In genomic region chr13:48233097-48233885, GRCh38 we compare ENCODE assay signal across 8 cellular contexts. TPM values are rescaled to one million over a fixed set of nuclear protein-coding genes. Genes with fewer than 3 reads are reported as not detected.
DNase-seq lines count a peak whose midpoint lies in the region; ATAC-seq and TF ChIP-seq lines count a peak whose summit lies in the region.

ITM2B (plus strand) TSS chr13:48233206; CDS start chr13:48233361, 155 bp downstream.

- H3K4me3 ChIP-seq in NT2/D1 (ENCODE audit: insufficient read length, low read depth) (peak within 1 kb of the TSS; percentile 94), epithelial cell of esophagus (ENCODE audit: low read length) (peak within 1 kb of the TSS; percentile 100), mucosa of descending colon (peak within 1 kb of the TSS; percentile 98)

- H3K4me1 ChIP-seq in NT2/D1 (ENCODE audit: insufficient read depth, insufficient read length) (no peaks in the 10 kb centered on the region), mucosa of descending colon (ENCODE audit: low read depth) (peaks cover 29% of the 10 kb centered on the region)

- H3K9ac ChIP-seq in NT2/D1 (ENCODE audit: insufficient read length, low read depth) = peak within 1 kb of the TSS; percentile 96

- H3K36me3 ChIP-seq in NT2/D1 (ENCODE audit: insufficient read depth, insufficient read length, low read length) = peaks cover 21% of the 10 kb centered on the region
- no peaks in the 10 kb centered on the region for H3K36me3 ChIP-seq in mucosa of descending colon (ENCODE audit: low read depth)

- H3K27me3 ChIP-seq in NT2/D1 (ENCODE audit: insufficient read depth, insufficient read length) = peaks cover 3% of the 10 kb centered on the region

- H3K9me3 ChIP-seq in NT2/D1 (ENCODE audit: insufficient read depth, low read length) = no peaks in the 10 kb centered on the region
- no peaks in the 10 kb centered on the region for H3K9me3 ChIP-seq in mucosa of descending colon

- peak; percentile 69 for ATAC-seq in GM19023 (IDR thresholded peaks at IDR 0.05; ENCODE audit: unreplicated experiment)
- ATAC-seq in HG03280 (IDR thresholded peaks at IDR 0.05; ENCODE audit: unreplicated experiment) = peak; percentile 52
- peak; percentile 94 for ATAC-seq in mucosa of descending colon

- TF ChIP-seq CTCF in epithelial cell of esophagus (IDR thresholded peaks at IDR 0.05; ENCODE audit: insufficient read depth, low read depth, low read length, missing control alignments) (no peak), mucosa of descending colon (IDR thresholded peaks at IDR 0.05) (no peak)

- intact Hi-C loops in mucosa of descending colon (cut with DNase I, micrococcal nuclease) = no loop called here

- DNase-seq in Ammon's horn (ENCODE audit: low spot score) (peak; percentile 88), NT2/D1 (ENCODE audit: low read depth, low spot score) (peak; percentile 38), activated T-cell treated with anti-CD3 and anti-CD28 coated beads for 24 hours (ENCODE audit: low read depth) (peak; percentile 51), epithelial cell of esophagus (ENCODE audit: low read depth) (peak; percentile 74), mucosa of descending colon (peak; percentile 84 to 91 (median 89))
- DNase-seq in stimulated activated CD8-positive, alpha-beta memory T cell treated with anti-CD3 and anti-CD28 coated beads, Interleukin-7, amount 100 ng/mL, for 1 hour (ENCODE audit: low read depth in 2 of 2) = peak; percentile 30 to 38

RNA-seq across cellular contexts. Expression of gene ITM2B, which starts in this region (rescaled TPM):
- 100 to 1,000 TPM; 418 to 517 (median 511) TPM for total RNA-seq in mucosa of descending colon

Comparison
In these comparisons a context has a peak if more than half of its experiments do, and no peak if none do; other contexts are left out.
1. Peak in every context shown above with its lines: DNase-seq, ATAC-seq and H3K4me3 ChIP-seq.
2. DNase-seq: peak in every context shown above with its lines; median percentile 89 in mucosa of descending colon; 88 in Ammon's horn; 74 in epithelial cell of esophagus; 51 in activated T-cell treated with anti-CD3 and anti-CD28 coated beads for 24 hours; 38 in NT2/D1; 34 in stimulated activated CD8-positive, alpha-beta memory T cell treated with anti-CD3 and anti-CD28 coated beads, Interleukin-7, amount 100 ng/mL, for 1 hour.